ENCODE assay signal across 10 cellular contexts in the genomic region with DNA sequence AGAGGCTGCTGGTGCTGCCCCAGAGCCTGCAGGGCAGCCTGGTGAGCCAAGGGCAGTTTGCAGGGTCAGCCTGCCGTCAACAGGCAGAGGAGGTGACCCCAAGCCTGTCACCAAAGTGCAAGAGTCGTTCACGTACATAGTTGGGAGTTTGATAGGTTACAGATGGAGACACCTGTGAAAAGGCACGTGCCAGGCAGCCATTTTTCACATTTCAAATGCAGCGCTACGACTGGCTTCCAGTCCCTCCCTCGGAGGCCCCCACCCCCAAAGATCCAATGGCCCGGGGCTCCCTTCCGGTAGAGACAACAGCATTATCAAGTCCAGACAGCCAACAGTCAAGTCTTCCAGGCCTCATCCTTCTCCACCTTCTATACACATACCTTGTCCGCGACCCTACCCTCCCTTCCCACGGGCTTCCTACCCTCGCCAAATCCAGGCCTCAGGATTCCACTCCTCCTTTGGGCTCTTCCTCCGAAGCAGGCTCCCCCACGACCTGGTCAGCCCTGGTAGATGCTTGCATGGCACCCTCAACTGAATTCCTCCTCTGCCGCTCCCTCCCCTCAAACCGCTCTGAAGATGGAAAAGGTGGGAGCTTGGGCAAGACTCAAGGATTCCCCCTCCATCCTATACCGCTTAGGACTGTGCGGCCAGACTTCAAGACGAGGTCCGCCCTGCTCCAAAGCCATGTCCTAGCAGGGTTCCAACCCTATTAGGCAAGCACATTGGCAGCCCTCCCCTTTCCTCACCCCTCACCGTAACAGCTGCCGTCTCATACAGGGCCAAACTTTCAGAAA. TPM values are rescaled to one million over a fixed set of nuclear protein-coding genes. Genes with fewer than 3 reads are reported as not detected.
DNase-seq lines count a peak whose midpoint lies in the region; ATAC-seq, FAIRE-seq and TF ChIP-seq lines count a peak whose summit lies in the region.
"Had no signal": no experiment of that assay in that cellular context is flagged by ENCODE, and none has a peak within 500 bp of the region (broad histone marks: within the 10 kb centered on the region; RNA-seq: fewer than 3 reads in every experiment).

No MANE protein-coding gene starts in this region.

- no TSS peak for BruUV-seq in A673 (replicated peaks; lab: Mats Ljungman, UMichigan)

- H4K20me1 ChIP-seq in astrocyte (ENCODE audit: insufficient read depth, low read length), result peaks cover 95% of the 10 kb centered on the region

- TF ChIP-seq CTCF in A673 (conservative IDR thresholded peaks at IDR 0.05; ENCODE audit: low read depth, low read length) (no peak), astrocyte (IDR thresholded peaks at IDR 0.05; ENCODE audit: insufficient read depth, low read depth, low read length) (no peak), natural killer cell (IDR thresholded peaks at IDR 0.05) (no peak)

- no peak overlapping the region for H3K4me3 ChIP-seq in A673 (ENCODE audit: low read depth, low read length, poor library complexity, severe bottlenecking)
- H3K4me3 ChIP-seq in astrocyte (ENCODE audit: insufficient read depth, low read depth, low read length), result no peak overlapping the region

- H3K27me3 ChIP-seq in A673 (replicated peaks; ENCODE audit: insufficient read depth, low read depth, low read length, poor library complexity) (no peaks in the 10 kb centered on the region), astrocyte (ENCODE audit: insufficient read depth, low read length) (no peaks in the 10 kb centered on the region)

- H3K9ac ChIP-seq in astrocyte (ENCODE audit: low read length), result no peak overlapping the region

- H3K27me3 Mint-ChIP-seq in astrocyte (ENCODE audit: low read depth, unreplicated experiment) (no peaks in the 10 kb centered on the region), natural killer cell (ENCODE audit: low read depth in 2 of 2) (no peaks in the 10 kb centered on the region)

- H3K79me2 ChIP-seq in astrocyte (ENCODE audit: insufficient read depth, low read length), result peaks cover 37% of the 10 kb centered on the region

- H3K36me3 ChIP-seq in A673 (ENCODE audit: insufficient read depth, low read length, poor library complexity, severe bottlenecking), result peaks cover 79% of the 10 kb centered on the region
- H3K36me3 ChIP-seq in astrocyte (ENCODE audit: insufficient read depth, low read length), result peaks cover 63% of the 10 kb centered on the region

- H3K4me3 Mint-ChIP-seq in astrocyte (ENCODE audit: unreplicated experiment) (peak overlapping the region; percentile 50), natural killer cell (no peak overlapping the region)

- H3K9me3 ChIP-seq in A673 (ENCODE audit: low read depth, low read length, poor library complexity, severe bottlenecking), result no peaks in the 10 kb centered on the region
- H3K9me3 ChIP-seq in astrocyte (ENCODE audit: insufficient read depth, low read depth, low read length), result no peaks in the 10 kb centered on the region

- in situ Hi-C loops in GM18951 (cut with MboI; ENCODE audit: low sequenced_read_pairs, unreplicated experiment), result no loop called here

- H3K4me1 ChIP-seq in A673 (ENCODE audit: insufficient read depth, low read length, poor library complexity, severe bottlenecking) (no peaks in the 10 kb centered on the region), astrocyte (ENCODE audit: insufficient read depth, low read length) (no peaks in the 10 kb centered on the region)

- FAIRE-seq in astrocyte (lab: Jason Lieb, UNC), result no peak

- no peak for DNase-seq in A673 (ENCODE audit: low spot score)
- DNase-seq in astrocyte (ENCODE audit: low read depth), result no peak
- DNase-seq in natural killer cell, result no peak
- no peak for DNase-seq in stimulated activated CD4-positive, alpha-beta T cell treated with anti-CD3 and anti-CD28 coated beads, Interleukin-4, amount 100 ng/mL, for 24 hours
- no peak for DNase-seq in NCI-H1048 (lab: John Stamatoyannopoulos, UW)
- no peak for DNase-seq in activated CD8-positive, alpha-beta memory T cell treated with anti-CD3 and anti-CD28 coated beads for 24 hours
- DNase-seq: kidney glomerular epithelial cell had no signal

- peak; percentile 25 for TF ChIP-seq POLR2A in GM18951 (IDR thresholded peaks at IDR 0.05; ENCODE audit: extremely low read depth, insufficient read depth, insufficient read length)

- H3K9me3 Mint-ChIP-seq in astrocyte (ENCODE audit: unreplicated experiment), result peaks cover 2% of the 10 kb centered on the region
- no peaks in the 10 kb centered on the region for H3K9me3 Mint-ChIP-seq in natural killer cell

- POLR2A ChIA-PET in A673 (lab: Charles Lee; ENCODE audit: low non-redundant PET), result interaction anchor here (0.6 kb wide), 1 partner anchor 21 kb away, joined by 4 read pairs; no protein-coding TSS in a partner anchor

- ATAC-seq in natural killer cell, result peak in 1 of 3 donors; percentile 6
- no peak for ATAC-seq in HG02623 (IDR thresholded peaks at IDR 0.05; ENCODE audit: unreplicated experiment)

- CTCF ChIA-PET in A673 (lab: Charles Lee), result no interaction called here

- peaks cover 25% of the 10 kb centered on the region for H3K36me3 Mint-ChIP-seq in astrocyte (ENCODE audit: low read depth, unreplicated experiment)
- peaks cover 41% of the 10 kb centered on the region for H3K36me3 Mint-ChIP-seq in natural killer cell

- H3K4me1 Mint-ChIP-seq in astrocyte (ENCODE audit: low read depth, unreplicated experiment), result peaks cover 15% of the 10 kb centered on the region
- peaks cover 39 to 43% of the 10 kb centered on the region in 2 donors for H3K4me1 Mint-ChIP-seq in natural killer cell

- H2AFZ ChIP-seq in astrocyte (ENCODE audit: low read depth, low read length), result no peak overlapping the region

- H3K27ac ChIP-seq in A673 (ENCODE audit: low read depth, low read length, poor library complexity, severe bottlenecking) (peak overlapping the region; percentile 23), astrocyte (ENCODE audit: low read depth, low read length) (no peak overlapping the region)
- H3K27ac ChIP-seq: epithelial cell of prostate had no signal

- peak overlapping the region; percentile 16 for H3K27ac Mint-ChIP-seq in astrocyte (ENCODE audit: unreplicated experiment)
- peak overlapping the region; percentile 50 to 52 for H3K27ac Mint-ChIP-seq in natural killer cell

- intact Hi-C loops in A673 (cut with micrococcal nuclease; ENCODE audit: unreplicated experiment), result no loop called here
- intact Hi-C loops in natural killer cell (cut with micrococcal nuclease), result no loop called here

- H3K4me2 ChIP-seq in astrocyte (ENCODE audit: low read length), result no peak overlapping the region

RNA-seq across cellular contexts. Expression of gene HNRNPH1, which starts 13.2 kb away (rescaled TPM):
- total RNA-seq in A673 (2021), result 918 and 972 TPM in 2 replicates
- 349 and 458 TPM in 2 replicates for total RNA-seq in astrocyte
- total RNA-seq in natural killer cell, result 1,000 to 10,000 TPM; 1,749 to 2,212 (median 1,853) TPM

RNA-seq across cellular contexts. Expression of gene RUFY1, which starts 60.0 kb away (rescaled TPM):
- total RNA-seq in A673 (2021) (41.4 and 45.2 TPM in 2 replicates), astrocyte (26.3 and 34.1 TPM in 2 replicates), natural killer cell (10 to 100 TPM; 40.4 to 48.7 (median 46.6) TPM)
